Comparison of ENCODE assay signal across 12 cellular contexts in the genomic region with DNA sequence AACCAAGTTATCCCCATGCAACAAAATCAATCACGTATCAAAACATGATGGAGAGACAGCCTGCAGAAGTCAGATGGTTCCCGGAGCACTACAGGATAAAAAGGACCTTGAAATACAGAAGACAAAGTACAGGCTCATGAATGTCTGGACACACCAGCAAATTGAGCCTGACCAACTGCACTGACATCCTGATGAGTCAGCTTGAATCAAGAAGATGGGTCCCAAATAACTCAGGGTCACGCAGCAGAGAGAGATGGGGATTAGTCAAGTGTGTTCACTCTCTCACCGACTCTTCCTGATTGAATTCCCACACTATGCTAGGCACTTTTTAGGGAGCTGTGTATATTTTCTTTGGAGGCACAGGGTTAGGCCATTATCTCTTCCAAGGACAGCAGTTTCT.
DNase-seq lines count a peak whose midpoint lies in the region.
"Had no signal": no experiment of that assay in that cellular context is flagged by ENCODE, and none has a peak within 500 bp of the region (broad histone marks: within the 10 kb centered on the region; RNA-seq: fewer than 3 reads in every experiment).

No MANE protein-coding gene starts in this region.

- no peaks in the 10 kb centered on the region for H3K9me3 ChIP-seq in MG63
- no peaks in the 10 kb centered on the region for H3K9me3 ChIP-seq in muscle layer of colon (ENCODE audit: low read length)

- no peak overlapping the region for H3K4me3 ChIP-seq in MG63
- no peak overlapping the region for H3K4me3 ChIP-seq in muscle layer of colon (ENCODE audit: low read depth in 1 of 2, low read length in 2 of 2)

- no peaks in the 10 kb centered on the region for H3K36me3 ChIP-seq in MG63
- peaks cover 27% of the 10 kb centered on the region for H3K36me3 ChIP-seq in muscle layer of colon (ENCODE audit: insufficient read depth, low read length)

- DNase-seq in AG08395 (ENCODE audit: low spot score) (peak; percentile 67), MG63 (peak; percentile 14), dermis blood vessel endothelial cell (peak; percentile 47), HuH-7 (ENCODE audit: low spot score) (no peak), T1000 (lab: John Stamatoyannopoulos, UW) (no peak), NCI-H524 treated with DMSO at 0.1 percent for 48 hours (lab: John Stamatoyannopoulos, UW) (no peak)
- DNase-seq in activated T-cell treated with anti-CD3 and anti-CD28 coated beads, Interleukin-2, amount 50 U/mL, for 1 hour = no peak
- DNase-seq: cortex of kidney, DND-41, NCI-H82, SHP77 had no signal

- H3K27ac ChIP-seq in muscle layer of colon (ENCODE audit: low read depth, low read length) = peak overlapping the region; percentile 90

- H3K4me1 ChIP-seq in muscle layer of colon (ENCODE audit: insufficient read depth, low read length) = peaks cover 16% of the 10 kb centered on the region

- H3K27me3 ChIP-seq in MG63 (no peaks in the 10 kb centered on the region), muscle layer of colon (ENCODE audit: control insufficient read depth in 1 of 2, insufficient read depth in 2 of 2, low read length in 2 of 2) (no peaks in the 10 kb centered on the region)

- no peak overlapping the region for H3K9ac ChIP-seq in muscle layer of colon (ENCODE audit: low read length)

Comparison
In these comparisons a context has a peak if more than half of its experiments do, and no peak if none do; other contexts are left out.
1. DNase-seq: peak in AG08395 (single experiment), MG63 (single experiment) and dermis blood vessel endothelial cell (single experiment); none in activated T-cell treated with anti-CD3 and anti-CD28 coated beads, Interleukin-2, amount 50 U/mL, for 1 hour (single experiment), HuH-7 (single experiment), T1000 (single experiment) and NCI-H524 treated with DMSO at 0.1 percent for 48 hours (single experiment).